In genomic region chr6:131811510-131811909, GRCh38 we compare ENCODE assay signal across 26 cellular contexts.
"Had no signal": no experiment of that assay in that cellular context is flagged by ENCODE, and none has a peak within 500 bp of the region (broad histone marks: within the 10 kb centered on the region; RNA-seq: fewer than 3 reads in every experiment).

No MANE protein-coding gene starts in this region.

- FAIRE-seq: TTC549 had no signal

- H3K9me3 ChIP-seq: ascending aorta, Peyer's patch had no signal

- H3K27ac ChIP-seq: cardiac muscle cell, Peyer's patch had no signal

- H3K36me3 ChIP-seq: ascending aorta, cardiac muscle cell, Peyer's patch had no signal

- DNase-seq: activated CD4-positive, alpha-beta T cell treated with anti-CD3 and anti-CD28 coated beads, Interleukin-2, amount 50 U/mL, for 4 hours; activated CD8-positive, alpha-beta T cell treated with anti-CD3 and anti-CD28 coated beads, Interleukin-2, amount 10 ng/mL, durations not matched to agents 7 days and 5 days; activated gamma-delta T cell; activated naive CD4-positive, alpha-beta T cell treated with Interleukin-2 at 50 U/mL for 16 hours; activated naive CD8-positive, alpha-beta T cell treated with anti-CD3 and anti-CD28 coated beads, Interleukin-2, amount 10 ng/mL, durations not matched to agents 7 days and 5 days; activated T-cell treated with anti-CD3 and anti-CD28 coated beads, Interleukin-2, amount 50 U/mL, for 24 hours; amygdala; KG1; MM.1S; MV-4-11; NCI-H1092; NCI-H1436 treated with DMSO at 0.1 percent for 48 hours; NCI-H187; NCI-H2029 treated with DMSO at 0.1 percent for 48 hours; NCI-H2107; NCI-H2171; NCI-H510A; NCI-H526; NCI-H748 treated with DMSO at 0.1 percent for 48 hours; NK-92 treated with Interleukin-12 subunit alpha and Interleukin-12 subunit beta, amount 100 ng/mL, for 24 hours; PC-3; Peyer's patch; Right ventricle myocardium superior had no signal

- H3K4me3 ChIP-seq: cardiac muscle cell, Peyer's patch had no signal

- H3K27me3 ChIP-seq: ascending aorta, Peyer's patch had no signal
